Comparison of ENCODE assay signal across 16 cellular contexts in genomic region chrX:111322231-111322855, GRCh38. TPM values are rescaled to one million over a fixed set of nuclear protein-coding genes. Genes with fewer than 3 reads are reported as not detected.
A peak's percentile ranks its signal among the peaks of the same experiment; 100 is the strongest.
DNase-seq lines count a peak whose midpoint lies in the region; ATAC-seq, FAIRE-seq and TF ChIP-seq lines count a peak whose summit lies in the region.
"Had no signal": no experiment of that assay in that cellular context is flagged by ENCODE, and none has a peak within 500 bp of the region (broad histone marks: within the 10 kb centered on the region; RNA-seq: fewer than 3 reads in every experiment).

No MANE protein-coding gene starts in this region.

- intact Hi-C loops in right lobe of liver (cut with DNase I) = no loop called here

- no peaks in the 10 kb centered on the region for H4K20me1 ChIP-seq in astrocyte (ENCODE audit: insufficient read depth, low read length)

- no peaks in the 10 kb centered on the region for H3K36me3 ChIP-seq in astrocyte (ENCODE audit: insufficient read depth, low read length)
- H3K36me3 ChIP-seq in right lobe of liver = no peaks in the 10 kb centered on the region
- H3K36me3 ChIP-seq in SJCRH30 = peaks cover 25% of the 10 kb centered on the region

- H3K9ac ChIP-seq in astrocyte (ENCODE audit: low read length) = no peak overlapping the region
- H3K9ac ChIP-seq: SK-N-SH had no signal

- peaks cover 2% of the 10 kb centered on the region for H3K27me3 Mint-ChIP-seq in astrocyte (ENCODE audit: low read depth, unreplicated experiment)

- H3K79me2 ChIP-seq in astrocyte (ENCODE audit: insufficient read depth, low read length) = no peaks in the 10 kb centered on the region

- WGBS in right lobe of liver (ENCODE audit: insufficient coverage, low coverage, low lambda C conversion rate, missing lambda C conversion rate) = 55% methylated on average over 1 of the region's 1 CpG

- H3K4me1 Mint-ChIP-seq in astrocyte (ENCODE audit: low read depth, unreplicated experiment) = peaks cover 10% of the 10 kb centered on the region

- peak; percentile 24 for DNase-seq in SIG-M5 treated with dmso at 0.1 percent for 504 hours (lab: John Stamatoyannopoulos, UW; ENCODE audit: unreplicated experiment)
- no peak for DNase-seq in SIG-M5 (lab: John Stamatoyannopoulos, UW)
- DNase-seq in astrocyte (ENCODE audit: low read depth) = no peak
- DNase-seq in islet precursor cell = peak; percentile 87
- no peak for DNase-seq in NCI-H1436 treated with DMSO at 0.1 percent for 48 hours (lab: John Stamatoyannopoulos, UW)
- no peak for DNase-seq in right lobe of liver
- no peak for DNase-seq in SJCRH30
- DNase-seq: C1 segment of cervical spinal cord, H9, NCI-H1092 treated with DMSO at 0.1 percent for 48 hours, NCI-H1694 treated with DMSO at 0.1 percent for 48 hours, NCI-H510A, OCI-M1, SK-N-SH had no signal

- no peak overlapping the region for H2AFZ ChIP-seq in astrocyte (ENCODE audit: low read depth, low read length)

- no peak overlapping the region for H3K4me3 Mint-ChIP-seq in astrocyte (ENCODE audit: unreplicated experiment)
- H3K4me3 Mint-ChIP-seq: H9 had no signal

- H3K9me3 Mint-ChIP-seq in astrocyte (ENCODE audit: unreplicated experiment) = no peaks in the 10 kb centered on the region
- H3K9me3 Mint-ChIP-seq: H9 had no signal

- peak overlapping the region; percentile 66 for H3K27ac Mint-ChIP-seq in astrocyte (ENCODE audit: unreplicated experiment)
- H3K27ac Mint-ChIP-seq: H9 had no signal

- H3K36me3 Mint-ChIP-seq in astrocyte (ENCODE audit: low read depth, unreplicated experiment) = no peaks in the 10 kb centered on the region

- H3K4me1 ChIP-seq in astrocyte (ENCODE audit: insufficient read depth, low read length) = no peaks in the 10 kb centered on the region
- no peaks in the 10 kb centered on the region for H3K4me1 ChIP-seq in right lobe of liver
- H3K4me1 ChIP-seq in SJCRH30 = no peaks in the 10 kb centered on the region; the same call in 1 of the 2 replicates

- TF ChIP-seq CTCF in astrocyte (IDR thresholded peaks at IDR 0.05; ENCODE audit: insufficient read depth, low read depth, low read length) (no peak), right lobe of liver (IDR thresholded peaks at IDR 0.05) (no peak)

- H3K4me3 ChIP-seq in astrocyte (ENCODE audit: insufficient read depth, low read depth, low read length) (no peak overlapping the region), right lobe of liver (no peak overlapping the region), SJCRH30 (no peak overlapping the region)

- TF ChIP-seq POLR2A in right lobe of liver (IDR thresholded peaks at IDR 0.05) = no peak

- H3K27ac ChIP-seq in astrocyte (ENCODE audit: low read depth, low read length) (no peak overlapping the region), right lobe of liver (no peak overlapping the region), SJCRH30 (no peak overlapping the region)

- no peak overlapping the region for H3K4me2 ChIP-seq in astrocyte (ENCODE audit: low read length)
- H3K4me2 ChIP-seq: SK-N-SH had no signal

- FAIRE-seq in astrocyte (lab: Jason Lieb, UNC) = no peak
- FAIRE-seq: A204.1 had no signal

- H3K9me3 ChIP-seq in astrocyte (ENCODE audit: insufficient read depth, low read depth, low read length) (no peaks in the 10 kb centered on the region), right lobe of liver (no peaks in the 10 kb centered on the region), SJCRH30 (replicated peaks) (no peaks in the 10 kb centered on the region; the same call in 1 of the 2 replicates)
- H3K9me3 ChIP-seq: SK-N-SH had no signal

- no peak for ATAC-seq in right lobe of liver
- no peak for ATAC-seq in GM19351 (IDR thresholded peaks at IDR 0.05; ENCODE audit: unreplicated experiment)

- no peaks in the 10 kb centered on the region for H3K27me3 ChIP-seq in astrocyte (ENCODE audit: insufficient read depth, low read length)
- H3K27me3 ChIP-seq in right lobe of liver = no peaks in the 10 kb centered on the region
- no peaks in the 10 kb centered on the region for H3K27me3 ChIP-seq in SJCRH30

RNA-seq across cellular contexts. Expression of gene CAPN6, which starts 52.1 kb away (rescaled TPM):
- total RNA-seq in astrocyte (3.9 and 9.4 TPM in 2 replicates), right lobe of liver (under 1 TPM; 0.12 to 0.44 (median 0.17) TPM)
- total RNA-seq in SJCRH30 (2014; rRNA removed; shearing (Covaris generic)) = 123 and 126 TPM in 2 replicates

Comparison
In these comparisons a context has a peak if more than half of its experiments do, and no peak if none do; other contexts are left out.
1. DNase-seq: peak in SIG-M5 treated with dmso at 0.1 percent for 504 hours (single experiment) and islet precursor cell (single experiment); none in SIG-M5 (single experiment), astrocyte (single experiment), NCI-H1436 treated with DMSO at 0.1 percent for 48 hours (single experiment), right lobe of liver (0 of 3) and SJCRH30 (0 of 2).
2. RNA of gene CAPN6, which starts 52.1 kb away (total RNA-seq): 123 to 126 TPM in SJCRH30; 3.9 to 9.4 TPM in astrocyte and 0.12 to 0.44 TPM in right lobe of liver; every median in the first group is over 10 times any median in the second.